1 cellular context compared by ENCODE assay signal in the genomic region with DNA sequence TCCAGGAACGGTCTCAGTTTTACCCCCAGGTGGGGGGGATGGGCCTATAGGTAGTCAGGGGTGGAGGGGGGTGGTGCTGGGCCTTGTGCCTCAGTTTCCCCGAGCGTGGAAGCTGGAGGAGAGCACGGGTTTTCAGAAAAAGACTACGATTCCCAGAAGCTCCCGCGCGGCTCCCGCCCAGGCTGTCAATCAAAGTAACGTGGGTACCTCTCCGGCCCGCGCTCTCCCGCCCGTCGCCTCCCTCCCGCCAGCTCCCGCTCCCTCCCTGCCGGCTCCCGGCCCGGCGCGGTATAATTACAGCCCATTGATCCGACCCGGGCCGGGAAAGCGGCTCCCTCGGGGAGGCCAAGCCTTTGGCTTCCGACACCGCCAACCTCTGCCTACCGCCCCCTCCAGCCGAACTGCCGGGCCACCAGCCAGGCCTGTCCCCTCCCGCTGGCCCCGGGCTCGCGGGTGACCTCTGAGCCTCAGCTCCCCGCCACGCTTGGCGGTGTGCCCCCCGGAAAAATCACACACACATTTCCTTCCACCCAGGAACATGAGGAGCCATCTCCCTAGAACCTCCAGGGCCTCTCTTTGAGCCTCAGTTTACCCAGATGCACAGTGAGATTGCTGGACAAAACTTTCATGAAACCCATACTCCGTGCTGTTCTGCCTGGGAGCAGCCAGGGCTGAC.
A peak's percentile ranks its signal among the peaks of the same experiment; 100 is the strongest.
TF ChIP-seq lines count a peak whose summit lies in the region.

No MANE protein-coding gene starts in this region.

TF ChIP-seq in HepG2, 621 proteins besides CTCF, POLR2A, EP300 and RAD21 (continued from another document and continues in another):
- TF ChIP-seq, protein P1, sequence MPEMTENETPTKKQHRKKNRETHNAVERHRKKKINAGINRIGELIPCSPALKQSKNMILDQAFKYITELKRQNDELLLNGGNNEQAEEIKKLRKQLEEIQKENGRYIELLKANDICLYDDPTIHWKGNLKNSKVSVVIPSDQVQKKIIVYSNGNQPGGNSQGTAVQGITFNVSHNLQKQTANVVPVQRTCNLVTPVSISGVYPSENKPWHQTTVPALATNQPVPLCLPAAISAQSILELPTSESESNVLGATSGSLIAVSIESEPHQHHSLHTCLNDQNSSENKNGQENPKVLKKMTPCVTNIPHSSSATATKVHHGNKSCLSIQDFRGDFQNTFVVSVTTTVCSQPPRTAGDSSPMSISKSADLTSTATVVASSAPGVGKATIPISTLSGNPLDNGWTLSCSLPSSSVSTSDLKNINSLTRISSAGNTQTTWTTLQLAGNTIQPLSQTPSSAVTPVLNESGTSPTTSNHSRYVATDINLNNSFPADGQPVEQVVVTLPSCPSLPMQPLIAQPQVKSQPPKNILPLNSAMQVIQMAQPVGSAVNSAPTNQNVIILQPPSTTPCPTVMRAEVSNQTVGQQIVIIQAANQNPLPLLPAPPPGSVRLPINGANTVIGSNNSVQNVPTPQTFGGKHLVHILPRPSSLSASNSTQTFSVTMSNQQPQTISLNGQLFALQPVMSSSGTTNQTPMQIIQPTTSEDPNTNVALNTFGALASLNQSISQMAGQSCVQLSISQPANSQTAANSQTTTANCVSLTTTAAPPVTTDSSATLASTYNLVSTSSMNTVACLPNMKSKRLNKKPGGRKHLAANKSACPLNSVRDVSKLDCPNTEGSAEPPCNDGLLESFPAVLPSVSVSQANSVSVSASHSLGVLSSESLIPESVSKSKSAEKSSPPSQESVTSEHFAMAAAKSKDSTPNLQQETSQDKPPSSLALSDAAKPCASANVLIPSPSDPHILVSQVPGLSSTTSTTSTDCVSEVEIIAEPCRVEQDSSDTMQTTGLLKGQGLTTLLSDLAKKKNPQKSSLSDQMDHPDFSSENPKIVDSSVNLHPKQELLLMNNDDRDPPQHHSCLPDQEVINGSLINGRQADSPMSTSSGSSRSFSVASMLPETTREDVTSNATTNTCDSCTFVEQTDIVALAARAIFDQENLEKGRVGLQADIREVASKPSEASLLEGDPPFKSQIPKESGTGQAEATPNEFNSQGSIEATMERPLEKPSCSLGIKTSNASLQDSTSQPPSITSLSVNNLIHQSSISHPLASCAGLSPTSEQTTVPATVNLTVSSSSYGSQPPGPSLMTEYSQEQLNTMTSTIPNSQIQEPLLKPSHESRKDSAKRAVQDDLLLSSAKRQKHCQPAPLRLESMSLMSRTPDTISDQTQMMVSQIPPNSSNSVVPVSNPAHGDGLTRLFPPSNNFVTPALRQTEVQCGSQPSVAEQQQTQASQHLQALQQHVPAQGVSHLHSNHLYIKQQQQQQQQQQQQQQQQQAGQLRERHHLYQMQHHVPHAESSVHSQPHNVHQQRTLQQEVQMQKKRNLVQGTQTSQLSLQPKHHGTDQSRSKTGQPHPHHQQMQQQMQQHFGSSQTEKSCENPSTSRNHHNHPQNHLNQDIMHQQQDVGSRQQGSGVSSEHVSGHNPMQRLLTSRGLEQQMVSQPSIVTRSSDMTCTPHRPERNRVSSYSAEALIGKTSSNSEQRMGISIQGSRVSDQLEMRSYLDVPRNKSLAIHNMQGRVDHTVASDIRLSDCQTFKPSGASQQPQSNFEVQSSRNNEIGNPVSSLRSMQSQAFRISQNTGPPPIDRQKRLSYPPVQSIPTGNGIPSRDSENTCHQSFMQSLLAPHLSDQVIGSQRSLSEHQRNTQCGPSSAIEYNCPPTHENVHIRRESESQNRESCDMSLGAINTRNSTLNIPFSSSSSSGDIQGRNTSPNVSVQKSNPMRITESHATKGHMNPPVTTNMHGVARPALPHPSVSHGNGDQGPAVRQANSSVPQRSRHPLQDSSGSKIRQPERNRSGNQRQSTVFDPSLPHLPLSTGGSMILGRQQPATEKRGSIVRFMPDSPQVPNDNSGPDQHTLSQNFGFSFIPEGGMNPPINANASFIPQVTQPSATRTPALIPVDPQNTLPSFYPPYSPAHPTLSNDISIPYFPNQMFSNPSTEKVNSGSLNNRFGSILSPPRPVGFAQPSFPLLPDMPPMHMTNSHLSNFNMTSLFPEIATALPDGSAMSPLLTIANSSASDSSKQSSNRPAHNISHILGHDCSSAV (CRISPR knock-in tag; IDR thresholded peaks at IDR 0.05; ENCODE audit: borderline replicate concordance), result peak; percentile 53; the same call in 1 of the 2 replicates
- TF ChIP-seq ZNF878 (CRISPR knock-in tag; IDR thresholded peaks at IDR 0.05), result 0 out of 2 replicates have a peak, but pooled peaks have one; percentile 60
- no peak for TF ChIP-seq ZNF234 (CRISPR knock-in tag; conservative IDR thresholded peaks at IDR 0.05)
- TF ChIP-seq MAFK (conservative IDR thresholded peaks at IDR 0.05 in 1 of 2, IDR thresholded peaks at IDR 0.05 in 1 of 2; ENCODE audit: low read length in 2 of 2), result no peak
- TF ChIP-seq MTA1 (CRISPR knock-in tag; IDR thresholded peaks at IDR 0.05; ENCODE audit: borderline replicate concordance), result peak; percentile 79
- TF ChIP-seq, protein P2, sequence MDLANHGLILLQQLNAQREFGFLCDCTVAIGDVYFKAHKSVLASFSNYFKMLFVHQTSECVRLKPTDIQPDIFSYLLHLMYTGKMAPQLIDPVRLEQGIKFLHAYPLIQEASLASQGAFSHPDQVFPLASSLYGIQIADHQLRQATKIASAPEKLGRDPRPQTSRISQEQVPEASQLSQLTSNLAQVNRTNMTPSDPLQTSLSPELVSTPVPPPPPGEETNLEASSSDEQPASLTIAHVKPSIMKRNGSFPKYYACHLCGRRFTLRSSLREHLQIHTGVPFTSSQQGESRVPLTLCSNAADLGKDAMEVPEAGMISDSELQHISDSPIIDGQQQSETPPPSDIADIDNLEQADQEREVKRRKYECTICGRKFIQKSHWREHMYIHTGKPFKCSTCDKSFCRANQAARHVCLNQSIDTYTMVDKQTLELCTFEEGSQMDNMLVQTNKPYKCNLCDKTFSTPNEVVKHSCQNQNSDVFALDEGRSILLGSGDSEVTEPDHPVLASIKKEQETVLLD (CRISPR knock-in tag; IDR thresholded peaks at IDR 0.05; ENCODE audit: low read depth), result peak; percentile 98
- peak; percentile 71; the same call in 1 of the 2 replicates for TF ChIP-seq ZNF510 (CRISPR knock-in tag; IDR thresholded peaks at IDR 0.05; ENCODE audit: low read depth)
- TF ChIP-seq, protein P3, sequence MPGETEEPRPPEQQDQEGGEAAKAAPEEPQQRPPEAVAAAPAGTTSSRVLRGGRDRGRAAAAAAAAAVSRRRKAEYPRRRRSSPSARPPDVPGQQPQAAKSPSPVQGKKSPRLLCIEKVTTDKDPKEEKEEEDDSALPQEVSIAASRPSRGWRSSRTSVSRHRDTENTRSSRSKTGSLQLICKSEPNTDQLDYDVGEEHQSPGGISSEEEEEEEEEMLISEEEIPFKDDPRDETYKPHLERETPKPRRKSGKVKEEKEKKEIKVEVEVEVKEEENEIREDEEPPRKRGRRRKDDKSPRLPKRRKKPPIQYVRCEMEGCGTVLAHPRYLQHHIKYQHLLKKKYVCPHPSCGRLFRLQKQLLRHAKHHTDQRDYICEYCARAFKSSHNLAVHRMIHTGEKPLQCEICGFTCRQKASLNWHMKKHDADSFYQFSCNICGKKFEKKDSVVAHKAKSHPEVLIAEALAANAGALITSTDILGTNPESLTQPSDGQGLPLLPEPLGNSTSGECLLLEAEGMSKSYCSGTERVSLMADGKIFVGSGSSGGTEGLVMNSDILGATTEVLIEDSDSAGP (CRISPR knock-in tag; IDR thresholded peaks at IDR 0.05; ENCODE audit: borderline replicate concordance), result peak; percentile 83; the same call in 1 of the 2 replicates
- no peak for TF ChIP-seq PAX8 (CRISPR knock-in tag; IDR thresholded peaks at IDR 0.05; ENCODE audit: borderline replicate concordance)
- no peak for TF ChIP-seq ZNF44 (CRISPR knock-in tag; IDR thresholded peaks at IDR 0.05)
- TF ChIP-seq ZFP62 (CRISPR knock-in tag; IDR thresholded peaks at IDR 0.05), result no peak
- TF ChIP-seq THYN1 (CRISPR knock-in tag; IDR thresholded peaks at IDR 0.05; ENCODE audit: borderline replicate concordance, low read depth), result no peak
- TF ChIP-seq ZFP36 (IDR thresholded peaks at IDR 0.05; ENCODE audit: borderline replicate concordance, low read depth, low read length, partially characterized antibody), result no peak
- TF ChIP-seq, protein P4, sequence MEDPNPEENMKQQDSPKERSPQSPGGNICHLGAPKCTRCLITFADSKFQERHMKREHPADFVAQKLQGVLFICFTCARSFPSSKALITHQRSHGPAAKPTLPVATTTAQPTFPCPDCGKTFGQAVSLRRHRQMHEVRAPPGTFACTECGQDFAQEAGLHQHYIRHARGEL (CRISPR knock-in tag; IDR thresholded peaks at IDR 0.05), result no peak
- TF ChIP-seq CCDC6 (CRISPR knock-in tag; IDR thresholded peaks at IDR 0.05), result 0 out of 2 replicates have a peak, but pooled peaks have one; percentile 61
- TF ChIP-seq RFXANK (CRISPR knock-in tag; IDR thresholded peaks at IDR 0.05), result peak; percentile 67; the same call in 1 of the 2 replicates
- TF ChIP-seq MZF1 (CRISPR knock-in tag; IDR thresholded peaks at IDR 0.05; ENCODE audit: borderline replicate concordance), result no peak
- TF ChIP-seq, protein P5, sequence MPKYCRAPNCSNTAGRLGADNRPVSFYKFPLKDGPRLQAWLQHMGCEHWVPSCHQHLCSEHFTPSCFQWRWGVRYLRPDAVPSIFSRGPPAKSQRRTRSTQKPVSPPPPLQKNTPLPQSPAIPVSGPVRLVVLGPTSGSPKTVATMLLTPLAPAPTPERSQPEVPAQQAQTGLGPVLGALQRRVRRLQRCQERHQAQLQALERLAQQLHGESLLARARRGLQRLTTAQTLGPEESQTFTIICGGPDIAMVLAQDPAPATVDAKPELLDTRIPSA (CRISPR knock-in tag; IDR thresholded peaks at IDR 0.05; ENCODE audit: borderline replicate concordance), result no peak
- TF ChIP-seq BCL6 (CRISPR knock-in tag; IDR thresholded peaks at IDR 0.05), result peak; percentile 59
- TF ChIP-seq, protein P6, sequence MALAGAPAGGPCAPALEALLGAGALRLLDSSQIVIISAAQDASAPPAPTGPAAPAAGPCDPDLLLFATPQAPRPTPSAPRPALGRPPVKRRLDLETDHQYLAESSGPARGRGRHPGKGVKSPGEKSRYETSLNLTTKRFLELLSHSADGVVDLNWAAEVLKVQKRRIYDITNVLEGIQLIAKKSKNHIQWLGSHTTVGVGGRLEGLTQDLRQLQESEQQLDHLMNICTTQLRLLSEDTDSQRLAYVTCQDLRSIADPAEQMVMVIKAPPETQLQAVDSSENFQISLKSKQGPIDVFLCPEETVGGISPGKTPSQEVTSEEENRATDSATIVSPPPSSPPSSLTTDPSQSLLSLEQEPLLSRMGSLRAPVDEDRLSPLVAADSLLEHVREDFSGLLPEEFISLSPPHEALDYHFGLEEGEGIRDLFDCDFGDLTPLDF (CRISPR knock-in tag; IDR thresholded peaks at IDR 0.05), result peak; percentile 90
- TF ChIP-seq ZNF780A (CRISPR knock-in tag; IDR thresholded peaks at IDR 0.05), result 0 out of 2 replicates have a peak, but pooled peaks have one; percentile 39
- no peak for TF ChIP-seq MYNN (CRISPR knock-in tag; IDR thresholded peaks at IDR 0.05; ENCODE audit: low read depth)
- TF ChIP-seq, protein P7, sequence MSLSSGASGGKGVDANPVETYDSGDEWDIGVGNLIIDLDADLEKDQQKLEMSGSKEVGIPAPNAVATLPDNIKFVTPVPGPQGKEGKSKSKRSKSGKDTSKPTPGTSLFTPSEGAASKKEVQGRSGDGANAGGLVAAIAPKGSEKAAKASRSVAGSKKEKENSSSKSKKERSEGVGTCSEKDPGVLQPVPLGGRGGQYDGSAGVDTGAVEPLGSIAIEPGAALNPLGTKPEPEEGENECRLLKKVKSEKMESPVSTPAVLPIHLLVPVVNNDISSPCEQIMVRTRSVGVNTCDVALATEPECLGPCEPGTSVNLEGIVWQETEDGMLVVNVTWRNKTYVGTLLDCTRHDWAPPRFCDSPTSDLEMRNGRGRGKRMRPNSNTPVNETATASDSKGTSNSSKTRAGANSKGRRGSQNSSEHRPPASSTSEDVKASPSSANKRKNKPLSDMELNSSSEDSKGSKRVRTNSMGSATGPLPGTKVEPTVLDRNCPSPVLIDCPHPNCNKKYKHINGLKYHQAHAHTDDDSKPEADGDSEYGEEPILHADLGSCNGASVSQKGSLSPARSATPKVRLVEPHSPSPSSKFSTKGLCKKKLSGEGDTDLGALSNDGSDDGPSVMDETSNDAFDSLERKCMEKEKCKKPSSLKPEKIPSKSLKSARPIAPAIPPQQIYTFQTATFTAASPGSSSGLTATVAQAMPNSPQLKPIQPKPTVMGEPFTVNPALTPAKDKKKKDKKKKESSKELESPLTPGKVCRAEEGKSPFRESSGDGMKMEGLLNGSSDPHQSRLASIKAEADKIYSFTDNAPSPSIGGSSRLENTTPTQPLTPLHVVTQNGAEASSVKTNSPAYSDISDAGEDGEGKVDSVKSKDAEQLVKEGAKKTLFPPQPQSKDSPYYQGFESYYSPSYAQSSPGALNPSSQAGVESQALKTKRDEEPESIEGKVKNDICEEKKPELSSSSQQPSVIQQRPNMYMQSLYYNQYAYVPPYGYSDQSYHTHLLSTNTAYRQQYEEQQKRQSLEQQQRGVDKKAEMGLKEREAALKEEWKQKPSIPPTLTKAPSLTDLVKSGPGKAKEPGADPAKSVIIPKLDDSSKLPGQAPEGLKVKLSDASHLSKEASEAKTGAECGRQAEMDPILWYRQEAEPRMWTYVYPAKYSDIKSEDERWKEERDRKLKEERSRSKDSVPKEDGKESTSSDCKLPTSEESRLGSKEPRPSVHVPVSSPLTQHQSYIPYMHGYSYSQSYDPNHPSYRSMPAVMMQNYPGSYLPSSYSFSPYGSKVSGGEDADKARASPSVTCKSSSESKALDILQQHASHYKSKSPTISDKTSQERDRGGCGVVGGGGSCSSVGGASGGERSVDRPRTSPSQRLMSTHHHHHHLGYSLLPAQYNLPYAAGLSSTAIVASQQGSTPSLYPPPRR (CRISPR knock-in tag; IDR thresholded peaks at IDR 0.05; ENCODE audit: borderline replicate concordance), result peak; percentile 69; the same call in 1 of the 2 replicates
- no peak for TF ChIP-seq SATB2 (CRISPR knock-in tag; IDR thresholded peaks at IDR 0.05)
- no peak for TF ChIP-seq JUN (CRISPR knock-in tag; IDR thresholded peaks at IDR 0.05)
- TF ChIP-seq RAD51 (IDR thresholded peaks at IDR 0.05; ENCODE audit: borderline replicate concordance), result no peak
- TF ChIP-seq RFX5 (IDR thresholded peaks at IDR 0.05; ENCODE audit: low read depth, low read length), result no peak
- no peak for TF ChIP-seq HNRNPUL1 (IDR thresholded peaks at IDR 0.05; ENCODE audit: low read depth, low read length)
- TF ChIP-seq PAWR (CRISPR knock-in tag; IDR thresholded peaks at IDR 0.05; ENCODE audit: borderline replicate concordance), result no peak
- TF ChIP-seq, protein P8, sequence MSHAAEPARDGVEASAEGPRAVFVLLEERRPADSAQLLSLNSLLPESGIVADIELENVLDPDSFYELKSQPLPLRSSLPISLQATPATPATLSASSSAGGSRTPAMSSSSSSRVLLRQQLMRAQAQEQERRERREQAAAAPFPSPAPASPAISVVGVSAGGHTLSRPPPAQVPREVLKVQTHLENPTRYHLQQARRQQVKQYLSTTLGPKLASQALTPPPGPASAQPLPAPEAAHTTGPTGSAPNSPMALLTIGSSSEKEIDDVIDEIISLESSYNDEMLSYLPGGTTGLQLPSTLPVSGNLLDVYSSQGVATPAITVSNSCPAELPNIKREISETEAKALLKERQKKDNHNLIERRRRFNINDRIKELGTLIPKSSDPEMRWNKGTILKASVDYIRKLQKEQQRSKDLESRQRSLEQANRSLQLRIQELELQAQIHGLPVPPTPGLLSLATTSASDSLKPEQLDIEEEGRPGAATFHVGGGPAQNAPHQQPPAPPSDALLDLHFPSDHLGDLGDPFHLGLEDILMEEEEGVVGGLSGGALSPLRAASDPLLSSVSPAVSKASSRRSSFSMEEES (CRISPR knock-in tag; IDR thresholded peaks at IDR 0.05), result peak; percentile 45; the same call in 1 of the 2 replicates
- TF ChIP-seq FOXM1 (CRISPR knock-in tag; IDR thresholded peaks at IDR 0.05), result no peak
- no peak for TF ChIP-seq ADNP (CRISPR knock-in tag; IDR thresholded peaks at IDR 0.05)
- peak; percentile 39; the same call in 1 of the 2 replicates for TF ChIP-seq NCOA2 (CRISPR knock-in tag; IDR thresholded peaks at IDR 0.05)
- 0 out of 2 replicates have a peak, but pooled peaks have one; percentile 27 for TF ChIP-seq HNF4G (IDR thresholded peaks at IDR 0.05; ENCODE audit: borderline replicate concordance, low read depth, low read length)
- TF ChIP-seq HNF4G (CRISPR knock-in tag; IDR thresholded peaks at IDR 0.05; ENCODE audit: borderline replicate concordance, low read depth), result no peak
- no peak for TF ChIP-seq NFE2L2 (IDR thresholded peaks at IDR 0.05; ENCODE audit: low read length)
